ENCODE assay signal across 8 cellular contexts in genomic region chr1:200802865-200803512, GRCh38.
A peak's percentile ranks its signal among the peaks of the same experiment; 100 is the strongest.
DNase-seq lines count a peak whose midpoint lies in the region; ATAC-seq and TF ChIP-seq lines count a peak whose summit lies in the region.

No MANE protein-coding gene starts in this region.

- intact Hi-C loops in activated T-helper 1 cell treated with anti-CD3 and anti-CD28 coated beads, Interleukin-12 subunit alpha, Interleukin-12 subunit beta, Interleukin-2, Interleukin-4 antibody, amounts not matched to agents 30 ng/mL and 10 ng/mL and 1 ng/mL, durations not matched to agents 14 hours and 24 hours and 36 hours (cut with micrococcal nuclease), result loop anchor here (1.0 to 5.0 kb wide), 4 partner anchors 61 to 244 kb away; no protein-coding TSS in a partner anchor

- no peak for TF ChIP-seq POLR2A in suprapubic skin (IDR thresholded peaks at IDR 0.05)

- no peak overlapping the region for H3K4me3 ChIP-seq in fibroblast of villous mesenchyme (ENCODE audit: low read depth, low read length)
- no peak overlapping the region for H3K4me3 ChIP-seq in suprapubic skin

- no peaks in the 10 kb centered on the region for H3K9me3 ChIP-seq in suprapubic skin

- no peak for TF ChIP-seq EP300 in suprapubic skin (IDR thresholded peaks at IDR 0.05)

- no peaks in the 10 kb centered on the region for H3K27me3 ChIP-seq in suprapubic skin

- no peaks in the 10 kb centered on the region for H3K4me1 Mint-ChIP-seq in activated T-helper 1 cell treated with anti-CD3 and anti-CD28 coated beads, Interleukin-12 subunit alpha, Interleukin-12 subunit beta, Interleukin-2, Interleukin-4 antibody, amounts not matched to agents 30 ng/mL and 10 ng/mL and 1 ng/mL, durations not matched to agents 14 hours and 24 hours and 36 hours (ENCODE audit: low read depth)

- H3K36me3 ChIP-seq in suprapubic skin, result peaks cover 8% of the 10 kb centered on the region

- peaks cover 14% of the 10 kb centered on the region for H3K27me3 Mint-ChIP-seq in activated T-helper 1 cell treated with anti-CD3 and anti-CD28 coated beads, Interleukin-12 subunit alpha, Interleukin-12 subunit beta, Interleukin-2, Interleukin-4 antibody, amounts not matched to agents 30 ng/mL and 10 ng/mL and 1 ng/mL, durations not matched to agents 14 hours and 24 hours and 36 hours (ENCODE audit: insufficient read depth)

- no peaks in the 10 kb centered on the region for H3K4me1 ChIP-seq in suprapubic skin

- 41% methylated on average over 2 of the region's 2 CpGs for WGBS in suprapubic skin

- no peaks in the 10 kb centered on the region for H3K36me3 Mint-ChIP-seq in activated T-helper 1 cell treated with anti-CD3 and anti-CD28 coated beads, Interleukin-12 subunit alpha, Interleukin-12 subunit beta, Interleukin-2, Interleukin-4 antibody, amounts not matched to agents 30 ng/mL and 10 ng/mL and 1 ng/mL, durations not matched to agents 14 hours and 24 hours and 36 hours (ENCODE audit: low read depth)

- no peak overlapping the region for H3K4me3 Mint-ChIP-seq in activated T-helper 1 cell treated with anti-CD3 and anti-CD28 coated beads, Interleukin-12 subunit alpha, Interleukin-12 subunit beta, Interleukin-2, Interleukin-4 antibody, amounts not matched to agents 30 ng/mL and 10 ng/mL and 1 ng/mL, durations not matched to agents 14 hours and 24 hours and 36 hours

- peak; percentile 70 for ATAC-seq in GM21526 (IDR thresholded peaks at IDR 0.05; ENCODE audit: low FRiP score, unreplicated experiment)

- no peak overlapping the region for H3K27ac ChIP-seq in suprapubic skin

- no peaks in the 10 kb centered on the region for H3K9me3 Mint-ChIP-seq in activated T-helper 1 cell treated with anti-CD3 and anti-CD28 coated beads, Interleukin-12 subunit alpha, Interleukin-12 subunit beta, Interleukin-2, Interleukin-4 antibody, amounts not matched to agents 30 ng/mL and 10 ng/mL and 1 ng/mL, durations not matched to agents 14 hours and 24 hours and 36 hours

- DNase-seq in COLO829 (ENCODE audit: low spot score) (peak; percentile 88), RKO (ENCODE audit: low spot score) (peak; percentile 86), fibroblast of villous mesenchyme (ENCODE audit: low read depth) (peak; percentile 85), non-pigmented ciliary epithelial cell (ENCODE audit: low read depth) (peak; percentile 46), suprapubic skin (ENCODE audit: low spot score in 2 of 2) (peak; percentile 80 to 81)
- DNase-seq in activated T-helper 1 cell treated with anti-CD3 and anti-CD28 coated beads, Interleukin-12 subunit alpha, Interleukin-12 subunit beta, Interleukin-2, Interleukin-4 antibody, amounts not matched to agents 30 ng/mL and 10 ng/mL and 1 ng/mL, durations not matched to agents 14 hours and 24 hours and 36 hours (ENCODE audit: low spot score), result peak; percentile 49

- TF ChIP-seq CTCF in LNCAP (IDR thresholded peaks at IDR 0.05), result peak; percentile 98
- TF ChIP-seq CTCF in fibroblast of villous mesenchyme (IDR thresholded peaks at IDR 0.05; ENCODE audit: insufficient read depth, low read depth, low read length), result peak; percentile 99
- peak; percentile 80 to 86 for TF ChIP-seq CTCF in suprapubic skin (IDR thresholded peaks at IDR 0.05)

- no peak overlapping the region for H3K27ac Mint-ChIP-seq in activated T-helper 1 cell treated with anti-CD3 and anti-CD28 coated beads, Interleukin-12 subunit alpha, Interleukin-12 subunit beta, Interleukin-2, Interleukin-4 antibody, amounts not matched to agents 30 ng/mL and 10 ng/mL and 1 ng/mL, durations not matched to agents 14 hours and 24 hours and 36 hours
